14 cellular contexts compared by ENCODE assay signal in the genomic region with DNA sequence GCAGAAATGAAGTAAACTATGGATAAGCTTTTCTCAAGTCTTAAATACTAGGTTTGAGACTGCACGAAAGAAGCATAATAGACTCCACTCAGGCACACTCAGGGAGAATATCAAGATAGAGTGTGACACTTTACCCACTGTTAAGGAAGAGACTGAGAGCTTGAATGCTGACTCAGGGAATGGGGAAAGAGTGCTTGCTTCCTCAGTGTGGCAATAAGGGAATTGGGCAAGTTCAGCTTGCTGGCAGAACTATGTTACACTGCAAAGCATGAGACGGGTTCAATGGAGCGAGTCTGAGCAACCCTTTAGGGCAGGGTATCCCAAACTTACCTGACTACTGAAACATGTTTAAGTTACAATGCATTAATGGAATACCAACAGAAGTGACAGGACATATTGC.
A peak's percentile ranks its signal among the peaks of the same experiment; 100 is the strongest.
DNase-seq lines count a peak whose midpoint lies in the region; ATAC-seq and TF ChIP-seq lines count a peak whose summit lies in the region.
"Had no signal": no experiment of that assay in that cellular context is flagged by ENCODE, and none has a peak within 500 bp of the region (broad histone marks: within the 10 kb centered on the region; RNA-seq: fewer than 3 reads in every experiment).

No MANE protein-coding gene starts in this region.

- TF ChIP-seq EP300 in upper lobe of left lung (IDR thresholded peaks at IDR 0.05): no peak

- WGBS in upper lobe of left lung, 2 donors: 72 to 80% methylated on average over 3 of the region's 3 CpGs

- TF ChIP-seq CTCF in epithelial cell of esophagus (IDR thresholded peaks at IDR 0.05; ENCODE audit: insufficient read depth, low read depth, low read length, missing control alignments) (no peak), left lung (IDR thresholded peaks at IDR 0.05) (no peak), upper lobe of left lung (IDR thresholded peaks at IDR 0.05) (no peak)

- intact Hi-C loops in left lung (cut with DNase I): no loop called here

- peak overlapping the region in 1 of 2 donors; percentile 56 for H3K27ac ChIP-seq in left lung
- no peak overlapping the region for H3K27ac ChIP-seq in upper lobe of left lung
- H3K27ac ChIP-seq: 22Rv1, tibial artery had no signal

- H3K9me3 ChIP-seq in left lung: no peaks in the 10 kb centered on the region
- H3K9me3 ChIP-seq in upper lobe of left lung: no peaks in the 10 kb centered on the region
- H3K9me3 ChIP-seq: MG63, tibial artery had no signal

- peaks cover 0 to 17% of the 10 kb centered on the region in 2 donors for H3K4me1 ChIP-seq in left lung
- no peaks in the 10 kb centered on the region for H3K4me1 ChIP-seq in upper lobe of left lung

- ATAC-seq in left lung: peak; percentile 66
- ATAC-seq in upper lobe of left lung (ENCODE audit: low FRiP score in 2 of 2): peak; percentile 73 to 87
- no peak for ATAC-seq in GM18520 (IDR thresholded peaks at IDR 0.05; ENCODE audit: unreplicated experiment)

- H3K36me3 ChIP-seq in left lung (no peaks in the 10 kb centered on the region), upper lobe of left lung (no peaks in the 10 kb centered on the region)
- H3K36me3 ChIP-seq: MG63, tibial artery had no signal

- no peak for TF ChIP-seq POLR2A in upper lobe of left lung (IDR thresholded peaks at IDR 0.05)

- no peak overlapping the region for H3K4me3 ChIP-seq in epithelial cell of esophagus (ENCODE audit: low read length)
- H3K4me3 ChIP-seq in left lung: no peak overlapping the region
- H3K4me3 ChIP-seq in upper lobe of left lung: no peak overlapping the region
- H3K4me3 ChIP-seq: MG63, tibial artery had no signal

- DNase-seq in SIG-M5 treated with dmso at 0.1 percent for 504 hours (lab: John Stamatoyannopoulos, UW; ENCODE audit: unreplicated experiment) (peak; percentile 35), SIG-M5 (lab: John Stamatoyannopoulos, UW) (no peak), epithelial cell of esophagus (ENCODE audit: low read depth) (peak; percentile 83), left lung (peak in 1 of 2 donors; percentile 42), upper lobe of left lung (peak in 1 of 2 donors; percentile 59), iPS-NIHi11 (ENCODE audit: low spot score) (no peak), GOT3 (lab: John Stamatoyannopoulos, UW) (no peak)
- DNase-seq: activated naive CD4-positive, alpha-beta T cell treated with anti-CD3 and anti-CD28 coated beads, Interleukin-2, amount 50 U/mL, for 16 hours; COR-L47; MG63; NCI-H446 treated with DMSO at 0.1 percent for 48 hours had no signal

- no peaks in the 10 kb centered on the region for H3K27me3 ChIP-seq in left lung
- H3K27me3 ChIP-seq in upper lobe of left lung: no peaks in the 10 kb centered on the region
- H3K27me3 ChIP-seq: MG63, tibial artery had no signal

Comparison
In these comparisons a context has a peak if more than half of its experiments do, and no peak if none do; other contexts are left out.
1. DNase-seq: peak in SIG-M5 treated with dmso at 0.1 percent for 504 hours (single experiment) and epithelial cell of esophagus (single experiment); none in SIG-M5 (single experiment), iPS-NIHi11 (single experiment) and GOT3 (single experiment).